ENCODE assay signal across 8 cellular contexts in genomic region chr12:123938679-123939480, GRCh38. TPM values are rescaled to one million over a fixed set of nuclear protein-coding genes. Genes with fewer than 3 reads are reported as not detected.
DNase-seq lines count a peak whose midpoint lies in the region; ATAC-seq, FAIRE-seq and TF ChIP-seq lines count a peak whose summit lies in the region.

No MANE protein-coding gene starts in this region.

- H3K27me3 Mint-ChIP-seq in immature natural killer cell (ENCODE audit: low read depth in 3 of 3), result peaks cover 7 to 16% (median 10%) of the 10 kb centered on the region in 3 donors

- no peak overlapping the region for H3K4me3 ChIP-seq in A549
- no peak overlapping the region for H3K4me3 ChIP-seq in WI38 (ENCODE audit: low read depth, low read length)
- H3K4me3 ChIP-seq in body of pancreas, result no peak overlapping the region

- H3K27ac ChIP-seq in A549, result no peak overlapping the region
- no peak overlapping the region for H3K27ac ChIP-seq in body of pancreas

- POLR2A ChIA-PET in A549 (lab: Yijun Ruan, JAX), result no interaction called here
- POLR2A ChIA-PET in GM10248 (lab: Yijun Ruan, JAX), result no interaction called here

- no peaks in the 10 kb centered on the region for H3K27me3 ChIP-seq in body of pancreas

- TF ChIP-seq EP300 in A549 (IDR thresholded peaks at IDR 0.05), result no peak

- peak overlapping the region; percentile 92 to 96 (median 95) for H3K27ac Mint-ChIP-seq in immature natural killer cell

- peak in 1 of 2 experiments; percentile 19; a peak in 2 of 5 replicates for TF ChIP-seq RAD21 in A549 (conservative IDR thresholded peaks at IDR 0.05 in 1 of 2, IDR thresholded peaks at IDR 0.05 in 1 of 2)

- peak; percentile 22; the same call in 1 of the 3 replicates for TF ChIP-seq CTCF in A549 (IDR thresholded peaks at IDR 0.05)
- peak; percentile 28 for TF ChIP-seq CTCF in GM10248 (IDR thresholded peaks at IDR 0.05; ENCODE audit: control extremely low read depth, extremely low read depth, low read depth, missing control alignments)
- TF ChIP-seq CTCF in WI38 (IDR thresholded peaks at IDR 0.05; ENCODE audit: low read depth, low read length), result peak; percentile 38
- TF ChIP-seq CTCF in body of pancreas (IDR thresholded peaks at IDR 0.05), result no peak

- peak in 1 of 2 experiments; percentile 87; a peak in 3 of 6 replicates for ATAC-seq in A549
- ATAC-seq in HG02610 (IDR thresholded peaks at IDR 0.05; ENCODE audit: unreplicated experiment), result no peak
- ATAC-seq in body of pancreas, result no peak

- H3K4me2 ChIP-seq in A549, result no peak overlapping the region

- CTCF ChIA-PET in A549 (lab: Yijun Ruan, JAX), result interaction anchor here (0.7 to 1.8 kb wide), 5 partner anchors 9 to 227 kb away, joined by 3 to 8 read pairs (median 3); partner anchors contain the start of gene ATP6V0A2
- CTCF ChIA-PET in GM10248 (lab: Yijun Ruan, JAX), result interaction anchor here (0.7 to 1.4 kb wide), 9 partner anchors 9 to 53 kb away, joined by 3 to 7 read pairs (median 3); no protein-coding TSS in a partner anchor

- peaks cover 21 to 30% (median 29%) of the 10 kb centered on the region in 3 donors for H3K36me3 Mint-ChIP-seq in immature natural killer cell

- WGBS in A549 (ENCODE audit: missing lambda C conversion rate), result 85% methylated on average over 16 of the region's 16 CpGs
- 88 to 89% methylated on average over 16 of the region's 16 CpGs for WGBS in body of pancreas, 2 donors

- intact Hi-C loops in body of pancreas (cut with DNase I), result no loop called here

- H3K4me1 ChIP-seq in A549 (no peaks in the 10 kb centered on the region), body of pancreas (no peaks in the 10 kb centered on the region)

- peak; percentile 17 to 18 for DNase-seq in A549 (ENCODE audit: low read depth in 1 of 2, low spot score in 1 of 2)
- no peak for DNase-seq in GM10248 (ENCODE audit: extremely low spot score)
- DNase-seq in immature natural killer cell, result no peak
- no peak for DNase-seq in NCI-H446 treated with DMSO at 0.1 percent for 48 hours (lab: John Stamatoyannopoulos, UW)
- no peak for DNase-seq in body of pancreas
- no peak for DNase-seq in GM12892 (ENCODE audit: insufficient read length)

- TF ChIP-seq POLR2A in A549 (IDR thresholded peaks at IDR 0.05; ENCODE audit: low read length), result no peak
- no peak for TF ChIP-seq POLR2A in body of pancreas (IDR thresholded peaks at IDR 0.05)
- no peak for TF ChIP-seq POLR2A in GM12892 (IDR thresholded peaks at IDR 0.05; ENCODE audit: low read depth, low read length)

- no peaks in the 10 kb centered on the region for H3K9me3 Mint-ChIP-seq in immature natural killer cell

- FAIRE-seq in A549 (lab: Jason Lieb, UNC) (no peak), GM12892 (lab: Jason Lieb, UNC) (no peak)

- H3K9me3 ChIP-seq in A549, result no peaks in the 10 kb centered on the region
- H3K9me3 ChIP-seq in body of pancreas, result no peaks in the 10 kb centered on the region

- H3K4me1 Mint-ChIP-seq in immature natural killer cell, result peaks cover 57 to 58% of the 10 kb centered on the region in 2 donors

- peaks cover 3 to 7% of the 10 kb centered on the region in 2 donors for H3K36me3 ChIP-seq in body of pancreas (replicated peaks in 1 of 2; ENCODE audit: insufficient read depth in 1 of 2, low read depth in 2 of 2)

- H3K4me3 Mint-ChIP-seq in immature natural killer cell, result peak overlapping the region; percentile 74 to 95 (median 83)

TF ChIP-seq in A549, 52 proteins besides CTCF, POLR2A, EP300 and RAD21:
- TF ChIP-seq CEBPB (IDR thresholded peaks at IDR 0.05), result no peak
- TF ChIP-seq TP53 (CRISPR knock-in tag; IDR thresholded peaks at IDR 0.05), result no peak
- TF ChIP-seq KDM5A (IDR thresholded peaks at IDR 0.05), result no peak
- TF ChIP-seq JUN (IDR thresholded peaks at IDR 0.05), result no peak
- no peak for TF ChIP-seq ELK1 (IDR thresholded peaks at IDR 0.05; ENCODE audit: low read depth, low read length)
- TF ChIP-seq BCL3 (IDR thresholded peaks at IDR 0.05), result no peak
- TF ChIP-seq NFE2L2 (conservative IDR thresholded peaks at IDR 0.05; ENCODE audit: low read length), result no peak
- no peak for TF ChIP-seq CBX8 (IDR thresholded peaks at IDR 0.05)
- TF ChIP-seq MAFK (IDR thresholded peaks at IDR 0.05; ENCODE audit: partially characterized antibody), result no peak

RNA-seq across cellular contexts. Expression of gene CCDC92, which starts 33.8 kb away (rescaled TPM):
- 25.5 and 27.5 TPM in 2 replicates for polyA plus RNA-seq in A549 (2011; rRNA removed)
- polyA plus RNA-seq in A549 (2012; cell fraction: cytosol; rRNA removed), result 35.5 and 39.2 TPM in 2 replicates
- 42.5 and 47.8 TPM in 2 replicates for polyA plus RNA-seq in A549 (2012; cell fraction: nucleus; rRNA removed)
- polyA plus RNA-seq in A549 (2017; fragmentation: RNase III; extraction: RNeasy Plus Mini Kit Qiagen cat#74134 plus additional on column Dnase treatment), result 23.1 to 28.9 TPM (median 27.2 TPM) in 3 replicates
- polyA minus RNA-seq in A549 (2011; rRNA and poly(A)+ RNA removed), result 27.6 and 29.1 TPM in 2 replicates
- polyA plus RNA-seq in immature natural killer cell, result 10 to 100 TPM; 24.6 to 44.9 (median 25.1) TPM
- 10 to 100 TPM; 19.7 to 25.1 TPM for total RNA-seq in body of pancreas
- polyA plus RNA-seq in GM12892 (2012; ENCODE audit: missing spikeins), result 3.8 TPM

RNA-seq across cellular contexts. Expression of gene ZNF664, which starts 34.1 kb away (rescaled TPM):
- polyA plus RNA-seq in A549 (2011; rRNA removed), result 106 and 112 TPM in 2 replicates
- 27.3 and 34.3 TPM in 2 replicates for polyA plus RNA-seq in A549 (2012; cell fraction: cytosol; rRNA removed)
- polyA plus RNA-seq in A549 (2012; cell fraction: nucleus; rRNA removed), result 12.6 and 19.6 TPM in 2 replicates
- polyA plus RNA-seq in A549 (2017; fragmentation: RNase III; extraction: RNeasy Plus Mini Kit Qiagen cat#74134 plus additional on column Dnase treatment), result 84.2 to 88.3 TPM (median 84.9 TPM) in 3 replicates
- polyA minus RNA-seq in A549 (2011; rRNA and poly(A)+ RNA removed), result 49.8 and 54.4 TPM in 2 replicates
- 10 to 100 TPM in 1 of 3 donors, 1 to 10 TPM in 2; 2.1 to 12.9 (median 8.2) TPM for polyA plus RNA-seq in immature natural killer cell
- total RNA-seq in body of pancreas, result 10 to 100 TPM; 32.6 to 53.2 TPM
- 36.2 TPM for polyA plus RNA-seq in GM12892 (2012; ENCODE audit: missing spikeins)

Comparison
In these comparisons a context has a peak if more than half of its experiments do, and no peak if none do; other contexts are left out.
1. DNase-seq: peak in A549 (2 of 2); none in GM10248 (single experiment), immature natural killer cell (0 of 3), NCI-H446 treated with DMSO at 0.1 percent for 48 hours (single experiment), body of pancreas (0 of 4) and GM12892 (single experiment).
2. CTCF ChIP-seq: peak in A549 (single experiment), GM10248 (single experiment) and WI38 (single experiment); none in body of pancreas (0 of 7).